In the genomic region with DNA sequence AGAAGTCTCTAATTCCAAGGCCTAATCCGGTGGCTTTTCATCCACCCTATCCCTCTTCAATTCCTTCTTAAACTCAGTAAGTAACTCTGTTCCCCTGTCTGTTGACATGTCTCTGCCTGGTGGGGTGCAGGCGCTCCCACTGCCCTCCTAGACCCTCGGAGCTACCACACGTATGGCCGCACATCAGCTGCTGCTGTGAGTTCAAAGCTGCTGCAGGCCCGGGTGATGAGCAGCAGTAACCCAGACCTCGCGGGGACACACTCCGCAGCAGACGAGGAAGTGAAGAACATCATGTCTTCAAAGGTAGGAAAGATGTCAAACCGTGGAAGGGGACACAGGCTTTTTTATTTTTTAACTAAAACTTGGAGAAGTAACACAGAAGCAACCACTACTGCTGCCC, we compare ENCODE assay signal across 22 cellular contexts.
"Had no signal": no experiment of that assay in that cellular context is flagged by ENCODE, and none has a peak within 500 bp of the region (broad histone marks: within the 10 kb centered on the region; RNA-seq: fewer than 3 reads in every experiment).

No MANE protein-coding gene starts in this region.

- H3K27ac ChIP-seq: adrenal gland, colonic mucosa, dorsolateral prefrontal cortex, esophagus muscularis mucosa, gastrocnemius medialis, heart left ventricle, parathyroid adenoma, stomach, suprapubic skin, tibial nerve had no signal

- H3K4me3 ChIP-seq: adrenal gland, colonic mucosa, dorsolateral prefrontal cortex, esophagus muscularis mucosa, gastrocnemius medialis, heart left ventricle, stomach, suprapubic skin, tibial nerve had no signal

- H3K27me3 Mint-ChIP-seq: effector memory CD8-positive, alpha-beta T cell had no signal

- H3K9me3 Mint-ChIP-seq: activated naive CD4-positive, alpha-beta T cell treated with anti-CD3 and anti-CD28 coated beads for 36 hours; effector memory CD8-positive, alpha-beta T cell; nephron had no signal

- H2AFZ ChIP-seq: parathyroid adenoma had no signal

- H3K9me3 ChIP-seq: adrenal gland, colonic mucosa, esophagus muscularis mucosa, gastrocnemius medialis, heart left ventricle, SK-N-SH, stomach, suprapubic skin, tibial nerve had no signal

- H3K4me3 Mint-ChIP-seq: activated naive CD4-positive, alpha-beta T cell treated with anti-CD3 and anti-CD28 coated beads for 36 hours; effector memory CD8-positive, alpha-beta T cell; nephron had no signal

- H3K9ac ChIP-seq: parathyroid adenoma, SK-N-SH had no signal

- H3K36me3 ChIP-seq: colonic mucosa, gastrocnemius medialis had no signal

- DNase-seq: activated CD4-positive, alpha-beta T cell treated with anti-CD3 and anti-CD28 coated beads, Interleukin-2, amount 50 U/mL, for 4 hours; activated CD4-positive, CD25-positive, alpha-beta regulatory T cell treated with anti-CD3 and anti-CD28 coated beads, Interleukin-2, amount 50 U/mL, for 72 hours; activated naive CD4-positive, alpha-beta T cell treated with anti-CD3 and anti-CD28 coated beads for 36 hours; central memory CD4-positive, alpha-beta T cell; colonic mucosa; dorsolateral prefrontal cortex; effector memory CD8-positive, alpha-beta T cell; gastrocnemius medialis; heart left ventricle; islet precursor cell; left cardiac atrium; nucleus accumbens; right cardiac atrium; SK-N-SH; stimulated activated CD4-positive, alpha-beta T cell treated with anti-CD3 and anti-CD28 coated beads, Interleukin-4, amount 100 ng/mL, for 4 hours; stomach had no signal

- H3K4me1 Mint-ChIP-seq: nephron had no signal

- H3K4me1 ChIP-seq: adrenal gland, colonic mucosa, esophagus muscularis mucosa, gastrocnemius medialis, heart left ventricle, parathyroid adenoma, stomach, tibial nerve had no signal

- H3K4me2 ChIP-seq: SK-N-SH had no signal

- ATAC-seq: effector memory CD8-positive, alpha-beta T cell; gastrocnemius medialis; heart left ventricle; left cardiac atrium; right cardiac atrium had no signal

- H3K27me3 ChIP-seq: adrenal gland, colonic mucosa, esophagus muscularis mucosa, gastrocnemius medialis, stomach, suprapubic skin, tibial nerve had no signal

- H3K27ac Mint-ChIP-seq: activated naive CD4-positive, alpha-beta T cell treated with anti-CD3 and anti-CD28 coated beads for 36 hours; effector memory CD8-positive, alpha-beta T cell; nephron had no signal
